20 cellular contexts compared by ENCODE assay signal in the genomic region with DNA sequence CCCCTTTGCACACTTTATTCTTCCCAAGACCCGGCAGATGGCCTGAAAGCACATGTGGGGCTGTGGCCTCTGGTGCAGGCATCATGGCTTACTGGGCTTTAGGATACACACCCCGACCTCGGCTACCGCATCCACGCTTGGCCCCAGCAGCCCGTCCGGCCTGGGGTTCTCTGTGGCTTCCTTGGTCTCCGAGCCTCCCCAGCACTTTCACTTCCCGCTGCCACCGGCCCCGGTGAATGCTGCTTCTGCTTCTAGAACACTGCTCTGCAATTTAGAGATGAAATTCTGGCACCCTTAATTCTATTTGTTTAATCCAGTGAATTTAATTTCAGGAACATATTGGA.
DNase-seq lines count a peak whose midpoint lies in the region; ATAC-seq, FAIRE-seq and TF ChIP-seq lines count a peak whose summit lies in the region.
"Had no signal": no experiment of that assay in that cellular context is flagged by ENCODE, and none has a peak within 500 bp of the region (broad histone marks: within the 10 kb centered on the region; RNA-seq: fewer than 3 reads in every experiment).

No MANE protein-coding gene starts in this region.

- H3K9ac ChIP-seq in HepG2 (ENCODE audit: insufficient read depth, low read depth, low read length), result no peak overlapping the region

- no peaks in the 10 kb centered on the region for H3K27me3 Mint-ChIP-seq in T-helper 2 cell treated with Interferon-gamma antibody and Interleukin-4, amounts not matched to agents 5 μg/mL and 100 μg/mL, for 36 hours (ENCODE audit: low read depth)
- H3K27me3 Mint-ChIP-seq: IgD-negative memory B cell had no signal

- TF ChIP-seq RAD21 in HepG2 (CRISPR knock-in tag; IDR thresholded peaks at IDR 0.05), result no peak

- POLR2A ChIA-PET in HepG2 (lab: Yijun Ruan, JAX), result no interaction called here

- H3K36me3 Mint-ChIP-seq in T-helper 2 cell treated with Interferon-gamma antibody and Interleukin-4, amounts not matched to agents 5 μg/mL and 100 μg/mL, for 36 hours (ENCODE audit: low read depth), result no peaks in the 10 kb centered on the region

- ATAC-seq in right lobe of liver, result peak in 1 of 4 donors; percentile 40
- no peak for ATAC-seq in HepG2
- ATAC-seq in lower lobe of right lung, result no peak
- no peak for ATAC-seq in aorta (ENCODE audit: low FRiP score)
- no peak for ATAC-seq in HG02870 (IDR thresholded peaks at IDR 0.05; ENCODE audit: unreplicated experiment)
- ATAC-seq: PC-3 had no signal

- no peak for TF ChIP-seq CTCF in right lobe of liver (IDR thresholded peaks at IDR 0.05)
- TF ChIP-seq CTCF in HepG2 (CRISPR knock-in tag; IDR thresholded peaks at IDR 0.05), result no peak
- no peak for TF ChIP-seq CTCF in lower lobe of right lung (IDR thresholded peaks at IDR 0.05)

- intact Hi-C loops in right lobe of liver (cut with DNase I) (no loop called here), HepG2 (cut with micrococcal nuclease; ENCODE audit: unreplicated experiment) (no loop called here), lower lobe of right lung (cut with DNase I) (no loop called here), aorta (cut with DNase I) (no loop called here)

- no peaks in the 10 kb centered on the region for H3K4me1 Mint-ChIP-seq in T-helper 2 cell treated with Interferon-gamma antibody and Interleukin-4, amounts not matched to agents 5 μg/mL and 100 μg/mL, for 36 hours (ENCODE audit: low read depth)
- H3K4me1 Mint-ChIP-seq: IgD-negative memory B cell had no signal

- H3K9me3 ChIP-seq in right lobe of liver, result no peaks in the 10 kb centered on the region
- peaks cover 25% of the 10 kb centered on the region for H3K9me3 ChIP-seq in HepG2 (ENCODE audit: low read length)
- H3K9me3 ChIP-seq in lower lobe of right lung, result peaks cover 11% of the 10 kb centered on the region
- peaks cover 5% of the 10 kb centered on the region for H3K9me3 ChIP-seq in aorta (ENCODE audit: control insufficient read depth, low read length)

- in situ Hi-C loops in HepG2 (cut with HindIII; ENCODE audit: extremely low pct_ligation_motif_present, low pct_unique_long_range_greater_than_20kb), result no loop called here

- no peak for TF ChIP-seq EP300 in HepG2 (IDR thresholded peaks at IDR 0.05; ENCODE audit: low read depth in 2 of 2, low read length in 2 of 2)
- no peak for TF ChIP-seq EP300 in HepG2 (CRISPR knock-in tag; IDR thresholded peaks at IDR 0.05; ENCODE audit: borderline replicate concordance)

- H4K20me1 ChIP-seq in HepG2 (ENCODE audit: insufficient read depth, low read length), result no peaks in the 10 kb centered on the region

- no peak overlapping the region for H3K4me3 ChIP-seq in right lobe of liver
- H3K4me3 ChIP-seq in HepG2 (replicated peaks in 1 of 3; ENCODE audit: insufficient read depth in 1 of 3, low read depth in 2 of 3, low read length in 3 of 3), result no peak overlapping the region
- no peak overlapping the region for H3K4me3 ChIP-seq in lower lobe of right lung
- no peak overlapping the region for H3K4me3 ChIP-seq in aorta (ENCODE audit: low read length in 2 of 2)
- H3K4me3 ChIP-seq: SK-N-MC had no signal

- no peaks in the 10 kb centered on the region for H3K4me1 ChIP-seq in right lobe of liver
- H3K4me1 ChIP-seq in HepG2 (ENCODE audit: insufficient read depth, low read length), result no peaks in the 10 kb centered on the region
- H3K4me1 ChIP-seq in lower lobe of right lung, result no peaks in the 10 kb centered on the region
- H3K4me1 ChIP-seq in aorta (ENCODE audit: control insufficient read depth in 1 of 2, insufficient read depth in 2 of 2, low read length in 2 of 2), result no peaks in the 10 kb centered on the region

- H3K79me2 ChIP-seq in HepG2 (ENCODE audit: insufficient read depth, low read length), result no peaks in the 10 kb centered on the region

- WGBS in right lobe of liver (ENCODE audit: insufficient coverage, low coverage, low lambda C conversion rate, missing lambda C conversion rate), result 34% methylated on average over 9 of the region's 11 CpGs
- 64% methylated on average over 11 of the region's 11 CpGs for WGBS in HepG2 (ENCODE audit: low lambda C conversion rate)
- 80 to 81% methylated on average over 11 of the region's 11 CpGs for WGBS in aorta, 2 donors

- H3K36me3 ChIP-seq in right lobe of liver (no peaks in the 10 kb centered on the region), HepG2 (replicated peaks in 1 of 2; ENCODE audit: control insufficient read depth in 1 of 2, insufficient read depth in 2 of 2, low read length in 2 of 2) (no peaks in the 10 kb centered on the region), lower lobe of right lung (no peaks in the 10 kb centered on the region), aorta (ENCODE audit: control insufficient read depth in 1 of 2, insufficient read depth in 2 of 2, low read length in 1 of 2) (no peaks in the 10 kb centered on the region)

- CTCF ChIA-PET in HepG2 (lab: Yijun Ruan, JAX; ENCODE audit: low intra/inter-chr PET ratio, low total read pairs), result no interaction called here

- peaks cover 24% of the 10 kb centered on the region for H3K9me3 Mint-ChIP-seq in T-helper 2 cell treated with Interferon-gamma antibody and Interleukin-4, amounts not matched to agents 5 μg/mL and 100 μg/mL, for 36 hours

- TF ChIP-seq POLR2A in right lobe of liver (IDR thresholded peaks at IDR 0.05) (no peak), HepG2 (IDR thresholded peaks at IDR 0.05; ENCODE audit: insufficient read depth in 1 of 2, low read depth in 2 of 2, low read length in 2 of 2) (no peak)

- no peak overlapping the region for H3K27ac ChIP-seq in right lobe of liver
- H3K27ac ChIP-seq in HepG2 (ENCODE audit: extremely low read length, insufficient read depth, low read length), result no peak overlapping the region
- no peak overlapping the region for H3K27ac ChIP-seq in lower lobe of right lung
- H3K27ac ChIP-seq in aorta (ENCODE audit: low read depth in 1 of 2, low read length in 2 of 2), result no peak overlapping the region
- H3K27ac ChIP-seq: SK-N-MC had no signal

- peak in 2 of 3 donors; percentile 18 to 44 for DNase-seq in right lobe of liver
- no peak for DNase-seq in HepG2 (ENCODE audit: low spot score)
- peak; percentile 58 for DNase-seq in NOMO-1 treated with DMSO at 0.1 percent for 48 hours (lab: John Stamatoyannopoulos, UW; ENCODE audit: unreplicated experiment)
- DNase-seq in lower lobe of right lung, result peak; percentile 56
- DNase-seq in aorta, result peak; percentile 50 to 51
- no peak for DNase-seq in T-helper 2 cell treated with Interferon-gamma antibody and Interleukin-4, amounts not matched to agents 5 μg/mL and 100 μg/mL, for 36 hours (ENCODE audit: low spot score)
- no peak for DNase-seq in NCI-H69 (lab: John Stamatoyannopoulos, UW)
- DNase-seq: Calu3; CD4-positive, alpha-beta T cell; DMS53; MM.1S; NCI-H1436; NCI-H2029 treated with DMSO at 0.1 percent for 48 hours; NCI-H510A; PC-3; T-helper 1 cell had no signal

- BruUV-seq in HepG2 (replicated peaks; lab: Mats Ljungman, UMichigan), result no TSS peak

- no peak overlapping the region for H3K27ac Mint-ChIP-seq in T-helper 2 cell treated with Interferon-gamma antibody and Interleukin-4, amounts not matched to agents 5 μg/mL and 100 μg/mL, for 36 hours
- H3K27ac Mint-ChIP-seq: CD4-positive, alpha-beta T cell; IgD-negative memory B cell had no signal

- H3K4me3 Mint-ChIP-seq in T-helper 2 cell treated with Interferon-gamma antibody and Interleukin-4, amounts not matched to agents 5 μg/mL and 100 μg/mL, for 36 hours, result no peak overlapping the region
- H3K4me3 Mint-ChIP-seq: CD4-positive, alpha-beta T cell; IgD-negative memory B cell had no signal

- no peak overlapping the region for H3K4me2 ChIP-seq in HepG2 (ENCODE audit: low read depth, low read length)

- H2AFZ ChIP-seq in HepG2 (ENCODE audit: low read length), result no peak overlapping the region

- no peak for FAIRE-seq in HepG2 (lab: Jason Lieb, UNC)
- FAIRE-seq: H54 had no signal

- H3K27me3 ChIP-seq in right lobe of liver (no peaks in the 10 kb centered on the region), HepG2 (ENCODE audit: control insufficient read depth in 1 of 2, insufficient read depth in 2 of 2, low read length in 2 of 2) (no peaks in the 10 kb centered on the region; a peak in 1 of 5 replicates), lower lobe of right lung (ENCODE audit: low read depth) (peaks cover 10% of the 10 kb centered on the region), aorta (ENCODE audit: control insufficient read depth in 1 of 2, insufficient read depth in 2 of 2, low read length in 1 of 2) (no peaks in the 10 kb centered on the region)

TF ChIP-seq in HepG2, 621 proteins besides CTCF, POLR2A, EP300 and RAD21 (continues in another document):
- no peak for TF ChIP-seq ZNF839 (CRISPR knock-in tag; IDR thresholded peaks at IDR 0.05; ENCODE audit: borderline replicate concordance)
- no peak for TF ChIP-seq HOXA9 (CRISPR knock-in tag; IDR thresholded peaks at IDR 0.05; ENCODE audit: borderline replicate concordance)
- TF ChIP-seq ZBTB42 (CRISPR knock-in tag; IDR thresholded peaks at IDR 0.05), result no peak
- TF ChIP-seq HIVEP1 (CRISPR knock-in tag; IDR thresholded peaks at IDR 0.05), result no peak
- TF ChIP-seq AGO2 (optimal IDR thresholded peaks at IDR 0.05; ENCODE audit: low read depth, low read length), result no peak
- no peak for TF ChIP-seq ZNF761 (CRISPR knock-in tag; conservative IDR thresholded peaks at IDR 0.05)
- TF ChIP-seq ZHX1 (CRISPR knock-in tag; IDR thresholded peaks at IDR 0.05; ENCODE audit: low read depth), result no peak

Comparison
In these comparisons a context has a peak if more than half of its experiments do, and no peak if none do; other contexts are left out.
1. DNase-seq: peak in right lobe of liver (2 of 3), NOMO-1 treated with DMSO at 0.1 percent for 48 hours (single experiment), lower lobe of right lung (single experiment) and aorta (2 of 2); none in HepG2 (single experiment), T-helper 2 cell treated with Interferon-gamma antibody and Interleukin-4, amounts not matched to agents 5 μg/mL and 100 μg/mL, for 36 hours (single experiment) and NCI-H69 (single experiment).